In the genomic region with DNA sequence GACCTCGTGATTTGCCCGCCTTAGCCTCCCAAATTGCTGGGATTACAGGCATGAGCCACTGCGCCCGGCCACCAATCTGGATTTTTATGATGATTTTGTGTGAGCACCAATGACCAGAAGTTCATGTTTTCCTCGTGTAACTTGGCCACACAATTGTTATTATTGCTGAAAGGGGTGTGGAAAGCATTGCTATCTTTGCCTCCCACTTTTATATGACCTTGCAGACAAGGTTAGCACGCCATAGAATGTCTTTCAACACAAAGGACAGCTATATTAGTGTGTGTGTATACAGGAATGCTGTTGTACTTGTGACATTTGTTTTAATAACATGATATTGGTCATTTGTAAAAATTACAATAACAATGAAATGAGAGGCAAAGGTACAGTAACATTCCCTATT, we compare ENCODE assay signal across 18 cellular contexts.
DNase-seq lines count a peak whose midpoint lies in the region; TF ChIP-seq lines count a peak whose summit lies in the region.
"Had no signal": no experiment of that assay in that cellular context is flagged by ENCODE, and none has a peak within 500 bp of the region (broad histone marks: within the 10 kb centered on the region; RNA-seq: fewer than 3 reads in every experiment).

No MANE protein-coding gene starts in this region.

- H3K36me3 ChIP-seq in colonic mucosa (no peaks in the 10 kb centered on the region), transverse colon (no peaks in the 10 kb centered on the region)

- H3K9ac ChIP-seq in colonic mucosa (ENCODE audit: low read depth in 2 of 2, low read length in 2 of 2), result no peak overlapping the region

- no peak for TF ChIP-seq EP300 in transverse colon (IDR thresholded peaks at IDR 0.05; ENCODE audit: low read depth)

- H3K4me1 Mint-ChIP-seq in chondrocyte (ENCODE audit: low read depth), result peaks cover 2% of the 10 kb centered on the region
- H3K4me1 Mint-ChIP-seq: GM23338, H9 had no signal

- H3K27ac ChIP-seq in C4-2B (peak overlapping the region; percentile 76), colonic mucosa (peak overlapping the region; percentile 9), transverse colon (peak overlapping the region in 3 of 4 donors; percentile 42 to 67 (median 63))

- H3K27me3 ChIP-seq in colonic mucosa (no peaks in the 10 kb centered on the region), transverse colon (no peaks in the 10 kb centered on the region)

- in situ Hi-C loops in transverse colon (cut with MboI; ENCODE audit: low pct_ligation_motif_present in 1 of 4, low pct_unique_long_range_greater_than_20kb in 1 of 4, low sequenced_read_pairs in 3 of 4), result loop anchor here in 1 of 4 donors (10.0 kb wide), 1 partner anchor 494 kb away; no protein-coding TSS in a partner anchor

- DNase-seq in colonic mucosa (no peak), left kidney (ENCODE audit: low read depth, low spot score) (peak; percentile 38), transverse colon (no peak), kidney tubule cell (ENCODE audit: low spot score) (no peak), C1 segment of cervical spinal cord (lab: John Stamatoyannopoulos, UW) (no peak), chondrocyte (ENCODE audit: low spot score) (no peak)
- DNase-seq: CD4-positive, alpha-beta T cell; CD8-positive, alpha-beta memory T cell; DMS 273 treated with DMSO at 0.1 percent for 48 hours; DMS79; EL; GDM1; H9; HFFc6 had no signal

- H3K36me3 Mint-ChIP-seq in chondrocyte (ENCODE audit: low read depth), result peaks cover under 1% of the 10 kb centered on the region
- H3K36me3 Mint-ChIP-seq: CD14-positive monocyte had no signal

- TF ChIP-seq CTCF in C4-2B (conservative IDR thresholded peaks at IDR 0.05) (no peak), colonic mucosa (IDR thresholded peaks at IDR 0.05) (no peak), transverse colon (IDR thresholded peaks at IDR 0.05) (no peak), chondrocyte (IDR thresholded peaks at IDR 0.05) (no peak)

- 68% methylated on average over 6 of the region's 6 CpGs; no CpG with 5 or more reads in 1 of the 2 donors for WGBS in transverse colon (ENCODE audit: low coverage in 1 of 2), 2 donors

- H3K9me3 ChIP-seq in colonic mucosa (no peaks in the 10 kb centered on the region), transverse colon (peaks cover 0 to 2% of the 10 kb centered on the region in 2 donors)

- peaks cover 7% of the 10 kb centered on the region for H3K27me3 Mint-ChIP-seq in chondrocyte (ENCODE audit: low read depth)
- H3K27me3 Mint-ChIP-seq: CD4-positive, alpha-beta T cell had no signal

- TF ChIP-seq POLR2A in transverse colon (IDR thresholded peaks at IDR 0.05), result no peak

- H3K4me3 Mint-ChIP-seq in chondrocyte (ENCODE audit: unreplicated experiment), result no peak overlapping the region
- H3K4me3 Mint-ChIP-seq: CD14-positive monocyte; CD4-positive, alpha-beta T cell; CD8-positive, alpha-beta memory T cell; GM23338; H9; HFFc6 had no signal

- H3K4me1 ChIP-seq in colonic mucosa (peaks cover 3% of the 10 kb centered on the region), transverse colon (peaks cover 0 to 52% (median 23%) of the 10 kb centered on the region in 4 donors)

- no peak overlapping the region for H3K27ac Mint-ChIP-seq in chondrocyte (ENCODE audit: unreplicated experiment)
- H3K27ac Mint-ChIP-seq: CD14-positive monocyte; CD4-positive, alpha-beta T cell; GM23338; H9; HFFc6 had no signal

- intact Hi-C loops in colonic mucosa (cut with DNase I), result no loop called here
- intact Hi-C loops in transverse colon (cut with DNase I; ENCODE audit: low total_unique reads), result no loop called here

- peaks cover 6% of the 10 kb centered on the region for H3K9me3 Mint-ChIP-seq in chondrocyte (ENCODE audit: low read depth)

- H3K4me3 ChIP-seq in colonic mucosa (no peak overlapping the region), transverse colon (no peak overlapping the region)
- H3K4me3 ChIP-seq: GM12878, GM23338 had no signal

Comparison
In these comparisons a context has a peak if more than half of its experiments do, and no peak if none do; other contexts are left out.
1. H3K27ac ChIP-seq: peak in every context shown above with its lines; median percentile 76 in C4-2B; 63 in transverse colon; 9 in colonic mucosa.